ENCODE assay signal across 1 cellular context in the genomic region with DNA sequence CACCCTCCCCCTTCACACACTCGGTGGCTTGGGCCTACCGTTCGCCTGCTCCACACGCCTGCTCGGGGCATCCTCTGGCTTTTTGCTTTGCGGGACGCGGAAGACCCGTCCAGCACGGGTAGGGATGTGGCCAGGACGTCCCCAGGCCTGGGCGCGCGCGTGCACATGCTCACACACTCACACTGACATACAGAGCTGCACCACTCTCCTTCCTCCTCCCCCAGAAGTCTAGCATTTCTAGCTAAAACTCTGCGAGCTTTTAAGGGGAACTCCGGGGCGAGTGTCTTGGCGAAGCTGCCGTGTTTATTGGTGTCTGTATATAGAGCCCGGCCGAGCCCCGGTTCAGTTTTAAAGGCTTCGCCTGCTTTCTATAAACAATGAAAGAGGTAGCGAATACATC.
TF ChIP-seq lines count a peak whose summit lies in the region.

No MANE protein-coding gene starts in this region.

TF ChIP-seq in IMR-90, 13 proteins besides CTCF, POLR2A, EP300 and RAD21:
- TF ChIP-seq MXI1 (IDR thresholded peaks at IDR 0.05; ENCODE audit: borderline replicate concordance, low read depth, low read length), result peak; percentile 69
- TF ChIP-seq CHD1 (IDR thresholded peaks at IDR 0.05; ENCODE audit: low read depth, low read length), result no peak; the same call in 1 of the 2 replicates
- TF ChIP-seq MAZ (IDR thresholded peaks at IDR 0.05; ENCODE audit: borderline replicate concordance, low read depth, low read length), result peak; percentile 2; the same call in 1 of the 2 replicates
- no peak for TF ChIP-seq MAFK (IDR thresholded peaks at IDR 0.05; ENCODE audit: low read depth, low read length)
- TF ChIP-seq NFE2L2 (IDR thresholded peaks at IDR 0.05; ENCODE audit: low read depth, low read length), result no peak
- no peak for TF ChIP-seq FOS (IDR thresholded peaks at IDR 0.05; ENCODE audit: low read depth, low read length)
- no peak for TF ChIP-seq CEBPB (IDR thresholded peaks at IDR 0.05; ENCODE audit: low read depth, low read length)
- TF ChIP-seq BHLHE40 (IDR thresholded peaks at IDR 0.05; ENCODE audit: low read depth, low read length), result peak; percentile 67; the same call in 1 of the 2 replicates
